Comparison of ENCODE assay signal across 20 cellular contexts in genomic region chr12:76010732-76011458, GRCh38. TPM values are rescaled to one million over a fixed set of nuclear protein-coding genes. Genes with fewer than 3 reads are reported as not detected.
A peak's percentile ranks its signal among the peaks of the same experiment; 100 is the strongest.
DNase-seq lines count a peak whose midpoint lies in the region; ATAC-seq, FAIRE-seq and TF ChIP-seq lines count a peak whose summit lies in the region.
"Had no signal": no experiment of that assay in that cellular context is flagged by ENCODE, and none has a peak within 500 bp of the region (broad histone marks: within the 10 kb centered on the region; RNA-seq: fewer than 3 reads in every experiment).

No MANE protein-coding gene starts in this region.

- ATAC-seq in upper lobe of left lung (ENCODE audit: low FRiP score in 2 of 2): no peak
- ATAC-seq: activated CD4-positive, CD25-positive, alpha-beta regulatory T cell treated with anti-CD3 and anti-CD28 coated beads, Interleukin-2, amount 50 U/mL, for 24 hours; body of pancreas; T-cell had no signal

- H3K9me3 ChIP-seq in GM23248 (ENCODE audit: low read depth) (no peaks in the 10 kb centered on the region), keratinocyte (ENCODE audit: control insufficient read depth, low read depth, low read length) (no peaks in the 10 kb centered on the region), upper lobe of left lung (no peaks in the 10 kb centered on the region), neuronal stem cell (replicated peaks in 1 of 2; ENCODE audit: control insufficient read depth in 2 of 2, insufficient read depth in 1 of 2, low read depth in 1 of 2, low read length in 2 of 2) (no peaks in the 10 kb centered on the region)
- H3K9me3 ChIP-seq: BLaER1, body of pancreas, esophagus squamous epithelium had no signal

- H3K4ac ChIP-seq in neuronal stem cell (ENCODE audit: low read length): no peak overlapping the region

- H3K9ac ChIP-seq in GM23248 (peak overlapping the region; percentile 28), keratinocyte (ENCODE audit: control insufficient read depth, extremely low read depth, insufficient read depth, low read length) (no peak overlapping the region), neuronal stem cell (ENCODE audit: low read depth, low read length, poor library complexity) (no peak overlapping the region)
- H3K9ac ChIP-seq: BLaER1 had no signal

- no peak overlapping the region for H2BK12ac ChIP-seq in neuronal stem cell (ENCODE audit: low read length)

- no peaks in the 10 kb centered on the region for H3K79me1 ChIP-seq in neuronal stem cell (ENCODE audit: low read depth, low read length)

- no peaks in the 10 kb centered on the region for H3K9me1 ChIP-seq in keratinocyte (ENCODE audit: control insufficient read depth, extremely low read depth, insufficient read depth, low read length)

- no peaks in the 10 kb centered on the region for H4K20me1 ChIP-seq in GM23248 (ENCODE audit: insufficient read depth)
- H4K20me1 ChIP-seq in keratinocyte (ENCODE audit: control insufficient read depth, extremely low read depth, insufficient read depth, low read length): no peaks in the 10 kb centered on the region
- H4K20me1 ChIP-seq: BLaER1 had no signal

- H2AK5ac ChIP-seq in neuronal stem cell (ENCODE audit: low read depth, low read length): no peak overlapping the region

- peak in 1 of 4 donors; percentile 27 for TF ChIP-seq EP300 in upper lobe of left lung (IDR thresholded peaks at IDR 0.05)

- peak overlapping the region; percentile 35 for H3K4me2 ChIP-seq in GM23248 (ENCODE audit: unreplicated experiment)
- H3K4me2 ChIP-seq in keratinocyte (ENCODE audit: control insufficient read depth, extremely low read depth, insufficient read depth, low read depth, low read length): no peak overlapping the region
- H3K4me2 ChIP-seq in neuronal stem cell (ENCODE audit: insufficient read depth, low read length, poor library complexity, severe bottlenecking): no peak overlapping the region
- H3K4me2 ChIP-seq: BLaER1 had no signal

- peaks cover 18% of the 10 kb centered on the region for H3F3A ChIP-seq in GM23248 (ENCODE audit: insufficient read depth)

- peak; percentile 25 for DNase-seq in AG20443 (ENCODE audit: low spot score)
- peak; percentile 56 for DNase-seq in GM23248
- DNase-seq in astrocyte of the hippocampus (ENCODE audit: low read depth, low spot score): peak; percentile 51
- DNase-seq in keratinocyte (ENCODE audit: low read depth, low spot score): no peak
- DNase-seq in activated effector memory CD4-positive, alpha-beta T cell treated with anti-CD3 and anti-CD28 coated beads, Interleukin-2, amount 50 U/mL, for 16 hours: no peak
- no peak for DNase-seq in upper lobe of left lung
- DNase-seq in GOT3 (lab: John Stamatoyannopoulos, UW): no peak
- DNase-seq in neuronal stem cell (ENCODE audit: low spot score): no peak
- DNase-seq: activated naive CD4-positive, alpha-beta T cell; body of pancreas; DMS79 treated with DMSO at 0.1 percent for 48 hours; esophagus squamous epithelium; NCI-H1092; NCI-H524 treated with DMSO at 0.1 percent for 48 hours; occipital lobe; stimulated activated naive CD4-positive, alpha-beta T cell treated with Interleukin-2 at 50 U/mL for 16 hours; T-cell had no signal

- peak; percentile 9 for FAIRE-seq in keratinocyte (lab: Jason Lieb, UNC)
- FAIRE-seq: RCC 7860 had no signal

- H2BK15ac ChIP-seq in neuronal stem cell (ENCODE audit: low read length): no peak overlapping the region

- H3K4me3 ChIP-seq in GM23248: no peak overlapping the region
- no peak overlapping the region for H3K4me3 ChIP-seq in keratinocyte (ENCODE audit: control insufficient read depth in 2 of 3, extremely low read depth in 1 of 3, insufficient read depth in 2 of 3, low read depth in 1 of 3, low read length in 3 of 3)
- no peak overlapping the region for H3K4me3 ChIP-seq in upper lobe of left lung
- H3K4me3 ChIP-seq in neuronal stem cell (ENCODE audit: low read length in 2 of 2): no peak overlapping the region
- H3K4me3 ChIP-seq: BLaER1, body of pancreas, esophagus squamous epithelium had no signal

- no peaks in the 10 kb centered on the region for H3K9me2 ChIP-seq in GM23248 (ENCODE audit: insufficient read depth)

- no peaks in the 10 kb centered on the region for H3K27me3 ChIP-seq in GM23248 (replicated peaks; ENCODE audit: insufficient read depth)
- no peaks in the 10 kb centered on the region for H3K27me3 ChIP-seq in keratinocyte (ENCODE audit: control insufficient read depth, extremely low read depth, insufficient read depth, low read length)
- H3K27me3 ChIP-seq in upper lobe of left lung: no peaks in the 10 kb centered on the region
- H3K27me3 ChIP-seq in neuronal stem cell (ENCODE audit: control insufficient read depth in 3 of 3, insufficient read depth in 3 of 3, low read depth in 1 of 3, low read length in 3 of 3): no peaks in the 10 kb centered on the region
- H3K27me3 ChIP-seq: BLaER1, body of pancreas, esophagus squamous epithelium had no signal

- dilution Hi-C loops in keratinocyte (cut with MboI; ENCODE audit: extremely low pct_ligation_motif_present, low sequenced_read_pairs): no loop called here

- H2BK5ac ChIP-seq in neuronal stem cell (ENCODE audit: low read length): no peak overlapping the region

- H3K4me1 ChIP-seq in GM23248 (ENCODE audit: insufficient read depth) (peaks cover 12% of the 10 kb centered on the region), keratinocyte (ENCODE audit: control insufficient read depth, extremely low read depth, insufficient read depth, low read length) (peaks cover 15% of the 10 kb centered on the region), upper lobe of left lung (peaks cover 0 to 6% (median 0%) of the 10 kb centered on the region in 4 donors), neuronal stem cell (ENCODE audit: control insufficient read depth in 2 of 2, insufficient read depth in 1 of 2, low read depth in 1 of 2, low read length in 2 of 2) (peaks cover 0 to 5% of the 10 kb centered on the region in 2 donors)
- H3K4me1 ChIP-seq: BLaER1 had no signal

- TF ChIP-seq POLR2A in upper lobe of left lung (IDR thresholded peaks at IDR 0.05): no peak

- no peaks in the 10 kb centered on the region for H3K79me2 ChIP-seq in GM23248 (ENCODE audit: insufficient read depth)
- no peaks in the 10 kb centered on the region for H3K79me2 ChIP-seq in keratinocyte (ENCODE audit: control insufficient read depth, insufficient read depth, low read length)

- H3K18ac ChIP-seq in neuronal stem cell (ENCODE audit: low read length): no peak overlapping the region

- 24 to 27% methylated on average over 6 of the region's 6 CpGs for WGBS in GM23248 (ENCODE audit: low coverage in 1 of 2, low lambda C conversion rate in 2 of 2, missing lambda C conversion rate in 2 of 2), 2 experiments
- 85 to 86% methylated on average over 6 of the region's 6 CpGs for WGBS in upper lobe of left lung, 2 donors
- WGBS in neuronal stem cell (ENCODE audit: extremely low coverage in 2 of 2, insufficient read length in 2 of 2, insufficient replicate concordance in 1 of 2), 2 donors: no CpG with 5 or more reads among the region's 6 CpGs

- H4K91ac ChIP-seq in neuronal stem cell (ENCODE audit: low read depth, low read length, poor library complexity): no peak overlapping the region

- no peak overlapping the region for H4K8ac ChIP-seq in neuronal stem cell (ENCODE audit: low read depth, low read length)

- no peak overlapping the region for H3K14ac ChIP-seq in neuronal stem cell (ENCODE audit: low read length)

- H3K23ac ChIP-seq in neuronal stem cell (ENCODE audit: low read depth, low read length, poor library complexity): no peak overlapping the region

- peak overlapping the region; percentile 79 for H2AFZ ChIP-seq in GM23248
- peak overlapping the region; percentile 0 for H2AFZ ChIP-seq in keratinocyte (ENCODE audit: control insufficient read depth, low read length)
- no peak overlapping the region for H2AFZ ChIP-seq in neuronal stem cell (ENCODE audit: low read length)

- TF ChIP-seq CTCF in keratinocyte (optimal IDR thresholded peaks at IDR 0.05 in 1 of 3, IDR thresholded peaks at IDR 0.05 in 1 of 3, conservative IDR thresholded peaks at IDR 0.05 in 1 of 3; ENCODE audit: extremely low read depth in 1 of 3, insufficient read depth in 2 of 3, low read length in 3 of 3) (no peak), upper lobe of left lung (IDR thresholded peaks at IDR 0.05) (no peak)

- H3K36me3 ChIP-seq in GM23248 (ENCODE audit: low read depth): no peaks in the 10 kb centered on the region
- H3K36me3 ChIP-seq in keratinocyte (ENCODE audit: control insufficient read depth in 2 of 2, extremely low read depth in 1 of 2, insufficient read depth in 2 of 2, low read length in 2 of 2): no peaks in the 10 kb centered on the region
- H3K36me3 ChIP-seq in upper lobe of left lung: no peaks in the 10 kb centered on the region
- no peaks in the 10 kb centered on the region for H3K36me3 ChIP-seq in neuronal stem cell (replicated peaks in 1 of 2; ENCODE audit: control insufficient read depth in 2 of 2, insufficient read depth in 2 of 2, low read length in 2 of 2)
- H3K36me3 ChIP-seq: BLaER1, esophagus squamous epithelium had no signal

- in situ Hi-C loops in GM23248 (cut with MboI): no loop called here

- no peak overlapping the region for H2BK120ac ChIP-seq in neuronal stem cell (ENCODE audit: low read depth, low read length)

- H3K27ac ChIP-seq in GM23248 (peak overlapping the region; percentile 52), keratinocyte (ENCODE audit: control insufficient read depth, insufficient read depth, low read length) (no peak overlapping the region), upper lobe of left lung (no peak overlapping the region), neuronal stem cell (replicated peaks; ENCODE audit: low read length) (no peak overlapping the region)
- H3K27ac ChIP-seq: BLaER1, body of pancreas had no signal

RNA-seq across cellular contexts. Expression of gene PHLDA1, which starts 20.7 kb away (rescaled TPM):
- total RNA-seq in GM23248 (2014; rRNA removed; shearing (Covaris generic)): 35.7 and 36.7 TPM in 2 replicates
- 35.4 and 36.2 TPM in 2 replicates for polyA plus RNA-seq in GM23248 (2016; fragmentation: Nextera tagmentation; extraction: Ambion mirVana)
- 107 to 144 TPM (median 118 TPM) in 3 replicates for polyA plus RNA-seq in keratinocyte
- polyA plus RNA-seq in keratinocyte (2011; ENCODE audit: low read depth): 49.0 TPM
- polyA plus RNA-seq in keratinocyte (2011; cell fraction: cytosol; rRNA removed): 87.1 and 90.4 TPM in 2 replicates
- 128 and 137 TPM in 2 replicates for polyA plus RNA-seq in keratinocyte (2011; cell fraction: nucleus; rRNA removed)
- polyA plus RNA-seq in keratinocyte (2012; ENCODE audit: low replicate concordance): 113 and 158 TPM in 2 replicates
- 52.6 to 84.2 TPM (median 78.2 TPM) in 3 replicates for polyA minus RNA-seq in keratinocyte
- 201 TPM for polyA minus RNA-seq in keratinocyte (2011; cell fraction: cytosol; rRNA and poly(A)+ RNA removed)
- polyA minus RNA-seq in keratinocyte (2011; cell fraction: nucleus; rRNA and poly(A)+ RNA removed): 108 and 134 TPM in 2 replicates
- 10 to 100 TPM in 5 of 6 donors, 1 to 10 TPM in 1; 5.2 to 31.2 (median 14.0) TPM for total RNA-seq in upper lobe of left lung
- 0.73 TPM for polyA plus RNA-seq in neuronal stem cell (2013, experiment 1 of 2)
- polyA plus RNA-seq in neuronal stem cell (2013, experiment 2 of 2): 0.76 TPM

Comparison
In these comparisons a context has a peak if more than half of its experiments do, and no peak if none do; other contexts are left out.
1. DNase-seq: peak in AG20443 (single experiment), GM23248 (single experiment) and astrocyte of the hippocampus (single experiment); none in keratinocyte (single experiment), activated effector memory CD4-positive, alpha-beta T cell treated with anti-CD3 and anti-CD28 coated beads, Interleukin-2, amount 50 U/mL, for 16 hours (single experiment), upper lobe of left lung (0 of 2), GOT3 (single experiment) and neuronal stem cell (single experiment).